1 cellular context compared by ENCODE assay signal in the genomic region with DNA sequence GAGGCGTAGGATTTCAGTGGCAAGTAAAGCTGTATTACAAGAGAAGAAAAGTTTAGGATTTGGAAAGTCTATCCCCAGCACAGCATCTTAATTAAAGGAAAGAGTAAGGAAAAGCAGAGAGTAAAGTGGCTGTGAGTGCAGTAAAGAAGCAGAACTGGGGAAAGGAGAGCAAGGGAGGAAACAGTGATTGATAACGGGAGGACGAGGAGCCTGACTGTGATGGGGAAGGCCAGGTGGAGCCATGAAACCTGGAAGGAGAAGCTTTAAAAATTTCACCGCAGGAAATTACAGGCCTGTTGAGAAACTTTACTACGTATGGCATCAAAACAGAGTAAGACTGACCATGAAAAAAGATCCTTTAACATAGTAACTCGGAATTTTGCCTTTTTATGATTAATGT.
TF ChIP-seq lines count a peak whose summit lies in the region.

No MANE protein-coding gene starts in this region.

TF ChIP-seq in WTC11, 78 proteins besides CTCF, POLR2A, EP300 and RAD21 (continued from another document):
- TF ChIP-seq, protein P1, sequence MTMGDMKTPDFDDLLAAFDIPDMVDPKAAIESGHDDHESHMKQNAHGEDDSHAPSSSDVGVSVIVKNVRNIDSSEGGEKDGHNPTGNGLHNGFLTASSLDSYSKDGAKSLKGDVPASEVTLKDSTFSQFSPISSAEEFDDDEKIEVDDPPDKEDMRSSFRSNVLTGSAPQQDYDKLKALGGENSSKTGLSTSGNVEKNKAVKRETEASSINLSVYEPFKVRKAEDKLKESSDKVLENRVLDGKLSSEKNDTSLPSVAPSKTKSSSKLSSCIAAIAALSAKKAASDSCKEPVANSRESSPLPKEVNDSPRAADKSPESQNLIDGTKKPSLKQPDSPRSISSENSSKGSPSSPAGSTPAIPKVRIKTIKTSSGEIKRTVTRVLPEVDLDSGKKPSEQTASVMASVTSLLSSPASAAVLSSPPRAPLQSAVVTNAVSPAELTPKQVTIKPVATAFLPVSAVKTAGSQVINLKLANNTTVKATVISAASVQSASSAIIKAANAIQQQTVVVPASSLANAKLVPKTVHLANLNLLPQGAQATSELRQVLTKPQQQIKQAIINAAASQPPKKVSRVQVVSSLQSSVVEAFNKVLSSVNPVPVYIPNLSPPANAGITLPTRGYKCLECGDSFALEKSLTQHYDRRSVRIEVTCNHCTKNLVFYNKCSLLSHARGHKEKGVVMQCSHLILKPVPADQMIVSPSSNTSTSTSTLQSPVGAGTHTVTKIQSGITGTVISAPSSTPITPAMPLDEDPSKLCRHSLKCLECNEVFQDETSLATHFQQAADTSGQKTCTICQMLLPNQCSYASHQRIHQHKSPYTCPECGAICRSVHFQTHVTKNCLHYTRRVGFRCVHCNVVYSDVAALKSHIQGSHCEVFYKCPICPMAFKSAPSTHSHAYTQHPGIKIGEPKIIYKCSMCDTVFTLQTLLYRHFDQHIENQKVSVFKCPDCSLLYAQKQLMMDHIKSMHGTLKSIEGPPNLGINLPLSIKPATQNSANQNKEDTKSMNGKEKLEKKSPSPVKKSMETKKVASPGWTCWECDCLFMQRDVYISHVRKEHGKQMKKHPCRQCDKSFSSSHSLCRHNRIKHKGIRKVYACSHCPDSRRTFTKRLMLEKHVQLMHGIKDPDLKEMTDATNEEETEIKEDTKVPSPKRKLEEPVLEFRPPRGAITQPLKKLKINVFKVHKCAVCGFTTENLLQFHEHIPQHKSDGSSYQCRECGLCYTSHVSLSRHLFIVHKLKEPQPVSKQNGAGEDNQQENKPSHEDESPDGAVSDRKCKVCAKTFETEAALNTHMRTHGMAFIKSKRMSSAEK (CRISPR knock-in tag; IDR thresholded peaks at IDR 0.05; ENCODE audit: borderline replicate concordance) = no peak
- TF ChIP-seq ZNF416 (CRISPR knock-in tag; IDR thresholded peaks at IDR 0.05) = no peak
- no peak for TF ChIP-seq ZNF138 (CRISPR knock-in tag; conservative IDR thresholded peaks at IDR 0.05)
- TF ChIP-seq, protein P2, sequence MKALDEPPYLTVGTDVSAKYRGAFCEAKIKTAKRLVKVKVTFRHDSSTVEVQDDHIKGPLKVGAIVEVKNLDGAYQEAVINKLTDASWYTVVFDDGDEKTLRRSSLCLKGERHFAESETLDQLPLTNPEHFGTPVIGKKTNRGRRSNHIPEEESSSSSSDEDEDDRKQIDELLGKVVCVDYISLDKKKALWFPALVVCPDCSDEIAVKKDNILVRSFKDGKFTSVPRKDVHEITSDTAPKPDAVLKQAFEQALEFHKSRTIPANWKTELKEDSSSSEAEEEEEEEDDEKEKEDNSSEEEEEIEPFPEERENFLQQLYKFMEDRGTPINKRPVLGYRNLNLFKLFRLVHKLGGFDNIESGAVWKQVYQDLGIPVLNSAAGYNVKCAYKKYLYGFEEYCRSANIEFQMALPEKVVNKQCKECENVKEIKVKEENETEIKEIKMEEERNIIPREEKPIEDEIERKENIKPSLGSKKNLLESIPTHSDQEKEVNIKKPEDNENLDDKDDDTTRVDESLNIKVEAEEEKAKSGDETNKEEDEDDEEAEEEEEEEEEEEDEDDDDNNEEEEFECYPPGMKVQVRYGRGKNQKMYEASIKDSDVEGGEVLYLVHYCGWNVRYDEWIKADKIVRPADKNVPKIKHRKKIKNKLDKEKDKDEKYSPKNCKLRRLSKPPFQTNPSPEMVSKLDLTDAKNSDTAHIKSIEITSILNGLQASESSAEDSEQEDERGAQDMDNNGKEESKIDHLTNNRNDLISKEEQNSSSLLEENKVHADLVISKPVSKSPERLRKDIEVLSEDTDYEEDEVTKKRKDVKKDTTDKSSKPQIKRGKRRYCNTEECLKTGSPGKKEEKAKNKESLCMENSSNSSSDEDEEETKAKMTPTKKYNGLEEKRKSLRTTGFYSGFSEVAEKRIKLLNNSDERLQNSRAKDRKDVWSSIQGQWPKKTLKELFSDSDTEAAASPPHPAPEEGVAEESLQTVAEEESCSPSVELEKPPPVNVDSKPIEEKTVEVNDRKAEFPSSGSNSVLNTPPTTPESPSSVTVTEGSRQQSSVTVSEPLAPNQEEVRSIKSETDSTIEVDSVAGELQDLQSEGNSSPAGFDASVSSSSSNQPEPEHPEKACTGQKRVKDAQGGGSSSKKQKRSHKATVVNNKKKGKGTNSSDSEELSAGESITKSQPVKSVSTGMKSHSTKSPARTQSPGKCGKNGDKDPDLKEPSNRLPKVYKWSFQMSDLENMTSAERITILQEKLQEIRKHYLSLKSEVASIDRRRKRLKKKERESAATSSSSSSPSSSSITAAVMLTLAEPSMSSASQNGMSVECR (CRISPR knock-in tag; IDR thresholded peaks at IDR 0.05; ENCODE audit: borderline replicate concordance) = no peak
- no peak for TF ChIP-seq CREM (CRISPR knock-in tag; IDR thresholded peaks at IDR 0.05)
- TF ChIP-seq, protein P3, sequence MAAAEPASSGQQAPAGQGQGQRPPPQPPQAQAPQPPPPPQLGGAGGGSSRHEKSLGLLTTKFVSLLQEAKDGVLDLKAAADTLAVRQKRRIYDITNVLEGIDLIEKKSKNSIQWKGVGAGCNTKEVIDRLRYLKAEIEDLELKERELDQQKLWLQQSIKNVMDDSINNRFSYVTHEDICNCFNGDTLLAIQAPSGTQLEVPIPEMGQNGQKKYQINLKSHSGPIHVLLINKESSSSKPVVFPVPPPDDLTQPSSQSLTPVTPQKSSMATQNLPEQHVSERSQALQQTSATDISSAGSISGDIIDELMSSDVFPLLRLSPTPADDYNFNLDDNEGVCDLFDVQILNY (CRISPR knock-in tag; IDR thresholded peaks at IDR 0.05) = no peak
- TF ChIP-seq ZNF317 (CRISPR knock-in tag; IDR thresholded peaks at IDR 0.05; ENCODE audit: borderline replicate concordance, low read depth) = no peak
- TF ChIP-seq CREB1 (CRISPR knock-in tag; IDR thresholded peaks at IDR 0.05) = no peak
- TF ChIP-seq EMX1 (CRISPR knock-in tag; IDR thresholded peaks at IDR 0.05) = no peak
- TF ChIP-seq ZBTB21 (CRISPR knock-in tag; IDR thresholded peaks at IDR 0.05; ENCODE audit: borderline replicate concordance) = no peak
- TF ChIP-seq, protein P4, sequence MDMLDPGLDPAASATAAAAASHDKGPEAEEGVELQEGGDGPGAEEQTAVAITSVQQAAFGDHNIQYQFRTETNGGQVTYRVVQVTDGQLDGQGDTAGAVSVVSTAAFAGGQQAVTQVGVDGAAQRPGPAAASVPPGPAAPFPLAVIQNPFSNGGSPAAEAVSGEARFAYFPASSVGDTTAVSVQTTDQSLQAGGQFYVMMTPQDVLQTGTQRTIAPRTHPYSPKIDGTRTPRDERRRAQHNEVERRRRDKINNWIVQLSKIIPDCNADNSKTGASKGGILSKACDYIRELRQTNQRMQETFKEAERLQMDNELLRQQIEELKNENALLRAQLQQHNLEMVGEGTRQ (CRISPR knock-in tag; IDR thresholded peaks at IDR 0.05) = no peak
- TF ChIP-seq, protein P5, sequence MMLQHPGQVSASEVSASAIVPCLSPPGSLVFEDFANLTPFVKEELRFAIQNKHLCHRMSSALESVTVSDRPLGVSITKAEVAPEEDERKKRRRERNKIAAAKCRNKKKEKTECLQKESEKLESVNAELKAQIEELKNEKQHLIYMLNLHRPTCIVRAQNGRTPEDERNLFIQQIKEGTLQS (CRISPR knock-in tag; conservative IDR thresholded peaks at IDR 0.05) = no peak
